ENCODE assay signal across 24 cellular contexts in the genomic region with DNA sequence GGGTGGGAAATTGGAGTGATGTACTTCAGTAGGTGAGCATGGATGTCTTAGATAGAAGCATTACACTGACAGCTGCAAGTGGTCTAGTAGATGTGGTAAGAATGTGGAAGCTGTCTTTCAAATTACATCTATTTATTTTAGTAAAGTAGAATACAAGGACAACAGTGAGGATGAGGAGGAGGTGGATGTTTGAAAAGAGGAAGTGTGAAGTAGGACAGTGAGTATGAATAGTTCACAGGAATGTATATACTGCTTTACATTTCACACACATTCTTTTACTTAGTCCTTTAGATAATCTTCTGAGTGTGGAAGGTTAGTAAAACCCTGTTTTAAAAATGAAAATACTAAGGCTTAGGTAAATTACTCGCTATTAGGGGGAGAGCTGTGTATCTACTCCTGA. TPM values are rescaled to one million over a fixed set of nuclear protein-coding genes. Genes with fewer than 3 reads are reported as not detected.
DNase-seq lines count a peak whose midpoint lies in the region; ATAC-seq, FAIRE-seq and TF ChIP-seq lines count a peak whose summit lies in the region.
"Had no signal": no experiment of that assay in that cellular context is flagged by ENCODE, and none has a peak within 500 bp of the region (broad histone marks: within the 10 kb centered on the region; RNA-seq: fewer than 3 reads in every experiment).

No MANE protein-coding gene starts in this region.

- FAIRE-seq in GM19239 (lab: Jason Lieb, UNC) = peak; percentile 61
- no peak for FAIRE-seq in K562 (lab: Jason Lieb, UNC)
- FAIRE-seq: HepG2 had no signal

- peaks cover 0 to 33% (median 13%) of the 10 kb centered on the region in 11 experiments; a peak in 17 of 22 replicates for H3K36me3 ChIP-seq in BLaER1 treated with 17β-estradiol and CSF1 and Interleukin-3, amounts not matched to agents 10 nM and 100 nM
- H3K36me3 ChIP-seq in K562 (ENCODE audit: control insufficient read depth, insufficient read depth, low read length) = no peaks in the 10 kb centered on the region
- H3K36me3 ChIP-seq: HAP-1, SJSA1, vagina had no signal

- BruUV-seq in K562 (replicated peaks; lab: Mats Ljungman, UMichigan) = no TSS peak

- POLR2A ChIA-PET in K562 (lab: Yijun Ruan, JAX) = interaction anchor here (0.6 to 1.1 kb wide), 3 partner anchors 12 to 71 kb away, joined by 3 to 4 read pairs (median 3); no protein-coding TSS in a partner anchor

- no peaks in the 10 kb centered on the region for H3K27me3 ChIP-seq in BLaER1 treated with 17β-estradiol and CSF1 and Interleukin-3, amounts not matched to agents 10 nM and 100 nM
- H3K27me3 ChIP-seq in K562 (ENCODE audit: control insufficient read depth in 2 of 2, insufficient read depth in 2 of 2, low read length in 2 of 2) = no peaks in the 10 kb centered on the region
- H3K27me3 ChIP-seq: SJSA1, vagina had no signal

- H4K20me1 ChIP-seq in BLaER1 treated with 17β-estradiol and CSF1 and Interleukin-3, amounts not matched to agents 10 nM and 100 nM = peaks cover 95 to 100% (median 100%) of the 10 kb centered on the region in 11 experiments
- H4K20me1 ChIP-seq in K562 (replicated peaks; ENCODE audit: control insufficient read depth, insufficient read depth, low read length) = peaks cover 20% of the 10 kb centered on the region

- H3K27ac Mint-ChIP-seq in activated naive CD4-positive, alpha-beta T cell treated with anti-CD3 and anti-CD28 coated beads, Interleukin-2, amount 50 U/mL, for 72 hours = no peak overlapping the region
- H3K27ac Mint-ChIP-seq: activated naive CD8-positive, alpha-beta T cell; activated T-cell treated with anti-CD3 and anti-CD28 coated beads, Interleukin-2, amount 50 U/mL, for 72 hours; T-helper 2 cell treated with Interferon-gamma antibody and Interleukin-4, amounts not matched to agents 5 μg/mL and 100 μg/mL, for 36 hours had no signal

- TF ChIP-seq CTCF in NB4 (IDR thresholded peaks at IDR 0.05; ENCODE audit: low read depth, low read length) (no peak), K562 (IDR thresholded peaks at IDR 0.05 in 2 of 3, conservative IDR thresholded peaks at IDR 0.05 in 1 of 3; ENCODE audit: insufficient read depth in 2 of 3, low read depth in 1 of 3, low read length in 3 of 3) (no peak), lower leg skin (IDR thresholded peaks at IDR 0.05) (no peak)

- no peaks in the 10 kb centered on the region for H3K9me1 ChIP-seq in K562 (ENCODE audit: control insufficient read depth, insufficient read depth, low read length)

- H3K4me1 ChIP-seq in BLaER1 treated with 17β-estradiol and CSF1 and Interleukin-3, amounts not matched to agents 10 nM and 100 nM = peaks cover 32 to 100% (median 44%) of the 10 kb centered on the region in 10 experiments
- peaks cover 5 to 14% of the 10 kb centered on the region in 2 experiments; a peak in 4 of 5 replicates for H3K4me1 ChIP-seq in K562 (replicated peaks in 1 of 2; ENCODE audit: control insufficient read depth in 2 of 2, insufficient read depth in 2 of 2, low read length in 2 of 2)

- no peak for TF ChIP-seq EP300 in K562 (IDR thresholded peaks at IDR 0.05; ENCODE audit: low read length)

- peaks cover 35% of the 10 kb centered on the region for H3K79me2 ChIP-seq in K562 (ENCODE audit: control insufficient read depth, insufficient read depth, low read length)

- no peaks in the 10 kb centered on the region for H3K36me3 Mint-ChIP-seq in activated naive CD4-positive, alpha-beta T cell treated with anti-CD3 and anti-CD28 coated beads, Interleukin-2, amount 50 U/mL, for 72 hours
- H3K36me3 Mint-ChIP-seq: activated naive CD8-positive, alpha-beta T cell had no signal

- no peak overlapping the region; a peak in 1 of 22 replicates for H3K27ac ChIP-seq in BLaER1 treated with 17β-estradiol and CSF1 and Interleukin-3, amounts not matched to agents 10 nM and 100 nM
- no peak overlapping the region for H3K27ac ChIP-seq in K562 (ENCODE audit: extremely low read depth, low read depth, low read length)
- H3K27ac ChIP-seq: SJSA1, vagina had no signal

- H3K9me3 ChIP-seq in BLaER1 treated with 17β-estradiol and CSF1 and Interleukin-3, amounts not matched to agents 10 nM and 100 nM (replicated peaks in 1 of 11) = no peaks in the 10 kb centered on the region
- H3K9me3 ChIP-seq in K562 (replicated peaks; ENCODE audit: control insufficient read depth, insufficient read depth, low read depth, low read length) = no peaks in the 10 kb centered on the region
- H3K9me3 ChIP-seq: HAP-1, SJSA1, vagina had no signal

- in situ Hi-C loops in K562 (cut with MboI) = no loop called here

- H3K4me3 ChIP-seq in BLaER1 treated with 17β-estradiol and CSF1 and Interleukin-3, amounts not matched to agents 10 nM and 100 nM = no peak overlapping the region
- H3K4me3 ChIP-seq in NB4 (ENCODE audit: low read depth, low read length) (no peak overlapping the region), K562 (no peak overlapping the region), lower leg skin (ENCODE audit: low read depth, poor library complexity, severe bottlenecking) (no peak overlapping the region)
- H3K4me3 ChIP-seq: HAP-1, SJSA1, vagina had no signal

- CTCF ChIA-PET in K562 (lab: Yijun Ruan, JAX; ENCODE audit: low intra/inter-chr PET ratio) = interaction anchor here (0.5 kb wide), 1 partner anchor 67 kb away, joined by 3 read pairs; no protein-coding TSS in a partner anchor

- no peak overlapping the region for H2AFZ ChIP-seq in K562 (ENCODE audit: low read depth, low read length)

- DNase-seq in GM19239 (ENCODE audit: insufficient read length, low spot score) (no peak), NB4 (ENCODE audit: low read depth) (peak; percentile 31), K562 (ENCODE audit: extremely low read depth in 1 of 4, low spot score in 3 of 4) (no peak), GM19240 (ENCODE audit: insufficient read length, low spot score) (no peak), lower leg skin (ENCODE audit: low spot score in 2 of 2) (no peak)
- no peak for DNase-seq in activated naive CD4-positive, alpha-beta T cell treated with anti-CD3 and anti-CD28 coated beads, Interleukin-2, amount 50 U/mL, for 72 hours (ENCODE audit: low spot score in 2 of 2)
- DNase-seq: activated CD8-positive, alpha-beta memory T cell treated with anti-CD3 and anti-CD28 coated beads for 24 hours; activated T-cell treated with anti-CD3 and anti-CD28 coated beads, Interleukin-2, amount 50 U/mL, for 72 hours; DMS79; glutamatergic neuron; left ventricle myocardium superior; NCI-H1048; NCI-H2081; NCI-H510A; nucleus accumbens had no signal

- H3K4me2 ChIP-seq in BLaER1 treated with 17β-estradiol and CSF1 and Interleukin-3, amounts not matched to agents 10 nM and 100 nM = peak overlapping the region; percentile 0 to 72 (median 42); a peak in 14 of 22 replicates
- no peak overlapping the region for H3K4me2 ChIP-seq in K562 (ENCODE audit: insufficient read depth, low read length)

- intact Hi-C loops in K562 (cut with micrococcal nuclease) (loop anchor here (2.0 to 10.0 kb wide), 3 partner anchors 63 to 507 kb away; no protein-coding TSS in a partner anchor), lower leg skin (cut with DNase I; ENCODE audit: low total_unique reads) (loop anchor here (10.0 kb wide), 1 partner anchor 157 kb away; a partner anchor contains a TSS)

- ATAC-seq in K562 (no peak), HG03196 (IDR thresholded peaks at IDR 0.05; ENCODE audit: unreplicated experiment) (no peak)
- ATAC-seq in activated naive CD4-positive, alpha-beta T cell treated with anti-CD3 and anti-CD28 coated beads, Interleukin-2, amount 50 U/mL, for 72 hours = no peak
- ATAC-seq: activated CD4-positive, CD25-positive, alpha-beta regulatory T cell treated with anti-CD3 and anti-CD28 coated beads, Interleukin-2, amount 50 U/mL, for 24 hours; activated T-cell treated with anti-CD3 and anti-CD28 coated beads, Interleukin-2, amount 50 U/mL, for 72 hours; HepG2 had no signal

- no peak for TF ChIP-seq POLR2A in NB4 (IDR thresholded peaks at IDR 0.05; ENCODE audit: extremely low read depth, insufficient read length)
- TF ChIP-seq POLR2A in K562 (conservative IDR thresholded peaks at IDR 0.05) = no peak
- TF ChIP-seq POLR2A in lower leg skin (IDR thresholded peaks at IDR 0.05) = no peak

- H3K9ac ChIP-seq in BLaER1 treated with 17β-estradiol and CSF1 and Interleukin-3, amounts not matched to agents 10 nM and 100 nM = no peak overlapping the region
- H3K9ac ChIP-seq in K562 (ENCODE audit: insufficient read depth in 1 of 2, low read depth in 2 of 2, low read length in 2 of 2) = no peak overlapping the region

- no peak for TF ChIP-seq RAD21 in K562 (CRISPR knock-in tag; conservative IDR thresholded peaks at IDR 0.05 in 1 of 2, IDR thresholded peaks at IDR 0.05 in 1 of 2)

- H3K9me3 Mint-ChIP-seq in activated naive CD4-positive, alpha-beta T cell treated with anti-CD3 and anti-CD28 coated beads, Interleukin-2, amount 50 U/mL, for 72 hours = no peaks in the 10 kb centered on the region
- H3K9me3 Mint-ChIP-seq: activated T-cell treated with anti-CD3 and anti-CD28 coated beads, Interleukin-2, amount 50 U/mL, for 72 hours; T-helper 2 cell treated with Interferon-gamma antibody and Interleukin-4, amounts not matched to agents 5 μg/mL and 100 μg/mL, for 36 hours had no signal

- 36% methylated on average over 1 of the region's 1 CpG for WGBS in K562 (ENCODE audit: insufficient coverage, low coverage, missing lambda C conversion rate)
- WGBS in lower leg skin, 2 donors = 94 to 98% methylated on average over 1 of the region's 1 CpG

TF ChIP-seq in K562, 482 proteins besides CTCF, POLR2A, EP300 and RAD21 (continues in another document):
- TF ChIP-seq SPI1 (IDR thresholded peaks at IDR 0.05; ENCODE audit: borderline replicate concordance, low read depth, low read length) (peak; percentile 91), ZNF124 (CRISPR knock-in tag; IDR thresholded peaks at IDR 0.05) (no peak)

RNA-seq across cellular contexts. Expression of a gene that starts 54.4 kb away (rescaled TPM):
- not detected in 2 replicates for total RNA-seq in K562 (2011; cell fraction: chromatin; rRNA removed; ENCODE audit: low replicate concordance)
- not detected in 2 replicates for total RNA-seq in K562 (2011; cell fraction: nucleolus; rRNA removed)
- total RNA-seq in K562 (2011; cell fraction: nucleoplasm; rRNA removed) = not detected in 2 replicates
- total RNA-seq in K562 (2014; rRNA removed) = not detected in 2 replicates
- not detected in 2 replicates for total RNA-seq in K562 (2014; rRNA removed; fragmentation: Illumina TruSeq; extraction: Trizol)
- total RNA-seq in K562 (2015; rRNA removed; fragmentation: Illumina TruSeq; extraction: Trizol) = not detected in 2 replicates
- not detected in 2 replicates for total RNA-seq in K562 (2021)
- not detected in 2 replicates for polyA plus RNA-seq in K562 (2011; rRNA removed)
- under 0.01 TPM in 1 of 2 replicates, not detected in the other for polyA plus RNA-seq in K562 (2011; cell fraction: cytosol; rRNA removed)
- not detected in 2 replicates for polyA plus RNA-seq in K562 (2011; cell fraction: nucleus; rRNA removed)
- 0.01 TPM in 1 of 2 replicates, not detected in the other for polyA plus RNA-seq in K562 (2012)
- polyA plus RNA-seq in K562 (2014; fragmentation: Illumina TruSeq; extraction: Trizol) = not detected in 2 replicates
- not detected for polyA plus RNA-seq in K562 (2014; fragmentation: Nextera tagmentation; extraction: Ambion mirVana)
- polyA plus RNA-seq in K562 (2014; rRNA removed) = not detected in 2 replicates
- polyA minus RNA-seq in K562 (2011; rRNA and poly(A)+ RNA removed) = not detected in 2 replicates
- polyA minus RNA-seq in K562 (2011; cell fraction: cytosol; rRNA and poly(A)+ RNA removed) = not detected in 2 replicates
- polyA minus RNA-seq in K562 (2011; cell fraction: nucleus; rRNA and poly(A)+ RNA removed) = not detected in 2 replicates
- total RNA-seq in lower leg skin = 1 to 10 TPM; 2.0 to 4.2 (median 3.1) TPM
- total RNA-seq in activated naive CD4-positive, alpha-beta T cell treated with anti-CD3 and anti-CD28 coated beads, Interleukin-2, amount 50 U/mL, for 72 hours = not detected
- total RNA-seq: activated T-cell treated with anti-CD3 and anti-CD28 coated beads, Interleukin-2, amount 50 U/mL, for 72 hours had no signal
